Comparison of ENCODE assay signal across 18 cellular contexts in the genomic region with DNA sequence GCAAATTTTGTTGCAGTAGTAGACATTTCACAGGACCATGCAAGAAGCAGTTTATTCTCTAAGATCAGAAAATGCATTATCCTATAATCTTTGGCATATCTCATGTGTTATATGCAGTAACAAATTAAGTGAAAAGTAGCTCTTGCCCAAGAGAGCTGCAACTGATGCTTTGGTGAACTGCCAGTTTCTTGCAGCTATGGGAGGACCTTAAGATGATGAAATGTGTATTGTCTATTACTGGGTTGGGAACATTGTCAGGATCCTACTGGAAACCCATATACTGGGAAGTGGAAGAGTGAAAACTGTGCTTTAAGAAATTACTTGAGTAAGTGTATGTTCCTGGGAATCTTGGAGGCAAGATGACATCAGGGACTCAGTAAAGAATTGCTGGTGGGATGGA.
DNase-seq lines count a peak whose midpoint lies in the region; ATAC-seq and TF ChIP-seq lines count a peak whose summit lies in the region.
"Had no signal": no experiment of that assay in that cellular context is flagged by ENCODE, and none has a peak within 500 bp of the region (broad histone marks: within the 10 kb centered on the region; RNA-seq: fewer than 3 reads in every experiment).

No MANE protein-coding gene starts in this region.

- H3K36me3 ChIP-seq in adipocyte (ENCODE audit: control insufficient read depth, insufficient read depth, low read length, severe bottlenecking) = no peaks in the 10 kb centered on the region
- H3K36me3 ChIP-seq: BLaER1 had no signal

- H3K27me3 ChIP-seq in adipocyte (replicated peaks; ENCODE audit: control insufficient read depth, insufficient read depth, low read length) = peaks cover 44% of the 10 kb centered on the region
- H3K27me3 ChIP-seq: BLaER1 had no signal

- DNase-seq in EL (peak; percentile 9), adipocyte (ENCODE audit: low read depth) (peak; percentile 86), fibroblast of pulmonary artery (ENCODE audit: low read depth) (peak; percentile 91), skeletal muscle cell (ENCODE audit: low read depth) (peak; percentile 79), SW480 (ENCODE audit: low spot score) (no peak), anterior cingulate cortex (lab: John Stamatoyannopoulos, UW) (no peak)
- DNase-seq: ACHN; CD8-positive, alpha-beta T cell; HCEC 1CT; KBM-7; NCI-H1048; NCI-H146; NCI-H510A treated with DMSO at 0.1 percent for 48 hours; SW 1271 had no signal

- H3K9me3 ChIP-seq in adipocyte (ENCODE audit: control insufficient read depth, low read length) = no peaks in the 10 kb centered on the region
- H3K9me3 ChIP-seq: BLaER1 had no signal

- H3K4me1 ChIP-seq in adipocyte (ENCODE audit: control insufficient read depth, insufficient read depth, low read length) = peaks cover 16% of the 10 kb centered on the region
- H3K4me1 ChIP-seq: BLaER1 had no signal

- ATAC-seq in GM18870 (IDR thresholded peaks at IDR 0.05; ENCODE audit: unreplicated experiment) = no peak
- ATAC-seq in HG03354 (IDR thresholded peaks at IDR 0.05; ENCODE audit: poor library complexity, severe bottlenecking, unreplicated experiment) = no peak
- ATAC-seq: CD8-positive, alpha-beta T cell; Panc1 had no signal

- H3K4me3 ChIP-seq in adipocyte (ENCODE audit: low read length) (no peak overlapping the region), fibroblast of pulmonary artery (replicated peaks; ENCODE audit: low read depth, low read length) (no peak overlapping the region), skeletal muscle cell (ENCODE audit: low read depth, low read length) (no peak overlapping the region)
- H3K4me3 ChIP-seq: BLaER1 had no signal

- H3K9ac ChIP-seq in adipocyte (ENCODE audit: low read length) = no peak overlapping the region
- H3K9ac ChIP-seq: BLaER1 had no signal

- TF ChIP-seq CTCF in fibroblast of pulmonary artery (IDR thresholded peaks at IDR 0.05; ENCODE audit: low read length, missing control alignments) = no peak

Comparison
In these comparisons a context has a peak if more than half of its experiments do, and no peak if none do; other contexts are left out.
1. DNase-seq: peak in EL (single experiment), adipocyte (single experiment), fibroblast of pulmonary artery (single experiment) and skeletal muscle cell (single experiment); none in SW480 (single experiment) and anterior cingulate cortex (0 of 58).